ENCODE assay signal across 34 cellular contexts in genomic region chr14:66503532-66503931, GRCh38. TPM values are rescaled to one million over a fixed set of nuclear protein-coding genes. Genes with fewer than 3 reads are reported as not detected.
DNase-seq lines count a peak whose midpoint lies in the region; ATAC-seq, FAIRE-seq and TF ChIP-seq lines count a peak whose summit lies in the region.
"Had no signal": no experiment of that assay in that cellular context is flagged by ENCODE, and none has a peak within 500 bp of the region (broad histone marks: within the 10 kb centered on the region; RNA-seq: fewer than 3 reads in every experiment).

No MANE protein-coding gene starts in this region.

- no peak for FAIRE-seq in HepG2 (lab: Jason Lieb, UNC)
- FAIRE-seq: GM12892, GM19239, small intestine had no signal

- no peak for TF ChIP-seq POLR2A in HepG2 (IDR thresholded peaks at IDR 0.05; ENCODE audit: insufficient read depth in 1 of 2, low read depth in 2 of 2, low read length in 2 of 2)

- H3K4me3 ChIP-seq in liver (ENCODE audit: low read depth in 1 of 3, low read length in 3 of 3), result no peak overlapping the region
- H3K4me3 ChIP-seq in HepG2 (replicated peaks in 1 of 3; ENCODE audit: insufficient read depth in 1 of 3, low read depth in 2 of 3, low read length in 3 of 3), result no peak overlapping the region
- H3K4me3 ChIP-seq in adipocyte (ENCODE audit: low read length), result no peak overlapping the region
- no peak overlapping the region for H3K4me3 ChIP-seq in fibroblast of lung (replicated peaks in 1 of 4; ENCODE audit: control extremely low read depth in 1 of 4, insufficient read depth in 1 of 4, low read depth in 3 of 4, low read length in 4 of 4)
- H3K4me3 ChIP-seq: cardiac muscle cell, GM23248 had no signal

- TF ChIP-seq CTCF in liver (IDR thresholded peaks at IDR 0.05; ENCODE audit: low read depth, low read length, missing input control), result no peak
- TF ChIP-seq CTCF in HepG2 (CRISPR knock-in tag; IDR thresholded peaks at IDR 0.05), result no peak
- no peak for TF ChIP-seq CTCF in fibroblast of lung (conservative IDR thresholded peaks at IDR 0.05 in 1 of 2, IDR thresholded peaks at IDR 0.05 in 1 of 2; ENCODE audit: low read depth in 1 of 2, low read length in 2 of 2)
- TF ChIP-seq CTCF in progenitor cell of endocrine pancreas (IDR thresholded peaks at IDR 0.05; ENCODE audit: unreplicated experiment), result no peak

- H3K4me1 ChIP-seq in liver (ENCODE audit: control insufficient read depth in 4 of 4, insufficient read depth in 4 of 4, low read length in 3 of 4), result peaks cover 0 to 32% (median 9%) of the 10 kb centered on the region in 4 donors
- H3K4me1 ChIP-seq in HepG2 (ENCODE audit: insufficient read depth, low read length), result peaks cover 23% of the 10 kb centered on the region
- peaks cover 7% of the 10 kb centered on the region for H3K4me1 ChIP-seq in adipocyte (ENCODE audit: control insufficient read depth, insufficient read depth, low read length)
- H3K4me1 ChIP-seq in fibroblast of lung (ENCODE audit: control insufficient read depth, extremely low read depth, insufficient read depth, low read length), result no peaks in the 10 kb centered on the region

- H3K4me1 Mint-ChIP-seq in progenitor cell of endocrine pancreas (ENCODE audit: low read depth), result peaks cover 5% of the 10 kb centered on the region

- H3K9ac ChIP-seq in liver (ENCODE audit: low read depth in 1 of 2, low read length in 2 of 2) (no peak overlapping the region), HepG2 (ENCODE audit: insufficient read depth, low read depth, low read length) (no peak overlapping the region), adipocyte (ENCODE audit: low read length) (no peak overlapping the region), fibroblast of lung (ENCODE audit: insufficient read depth, low read length) (no peak overlapping the region)
- H3K9ac ChIP-seq: GM23248 had no signal

- no TSS peak for BruUV-seq in HepG2 (replicated peaks; lab: Mats Ljungman, UMichigan)

- peaks cover 5% of the 10 kb centered on the region for H3K27me3 Mint-ChIP-seq in progenitor cell of endocrine pancreas
- H3K27me3 Mint-ChIP-seq: activated naive CD8-positive, alpha-beta T cell treated with anti-CD3 and anti-CD28 coated beads for 36 hours; dendritic cell treated with granulocyte-macrophage colony-stimulating factor and Interleukin-4, amounts not matched to agents 40 ng/mL and 50 ng/mL, for 4 days; IgD-negative memory B cell had no signal

- intact Hi-C loops in HepG2 (cut with micrococcal nuclease; ENCODE audit: unreplicated experiment), result no loop called here

- H3K36me3 Mint-ChIP-seq in progenitor cell of endocrine pancreas (ENCODE audit: insufficient read depth), result no peaks in the 10 kb centered on the region
- H3K36me3 Mint-ChIP-seq: CD4-positive, CD25-positive, alpha-beta regulatory T cell had no signal

- H3K4me3 Mint-ChIP-seq in progenitor cell of endocrine pancreas (ENCODE audit: low read depth), result no peak overlapping the region
- H3K4me3 Mint-ChIP-seq: activated naive CD8-positive, alpha-beta T cell treated with anti-CD3 and anti-CD28 coated beads for 36 hours; activated T-helper 1 cell treated with anti-CD3 and anti-CD28 coated beads, Interleukin-12 subunit alpha, Interleukin-12 subunit beta, Interleukin-2, Interleukin-4 antibody, amounts not matched to agents 30 ng/mL and 10 ng/mL and 1 ng/mL, durations not matched to agents 14 hours and 24 hours and 36 hours; dendritic cell treated with granulocyte-macrophage colony-stimulating factor and Interleukin-4, amounts not matched to agents 40 ng/mL and 50 ng/mL, for 4 days had no signal

- H3K27ac Mint-ChIP-seq in progenitor cell of endocrine pancreas, result no peak overlapping the region
- H3K27ac Mint-ChIP-seq: activated naive CD8-positive, alpha-beta T cell treated with anti-CD3 and anti-CD28 coated beads for 36 hours; activated T-helper 1 cell treated with anti-CD3 and anti-CD28 coated beads, Interleukin-12 subunit alpha, Interleukin-12 subunit beta, Interleukin-2, Interleukin-4 antibody, amounts not matched to agents 30 ng/mL and 10 ng/mL and 1 ng/mL, durations not matched to agents 14 hours and 24 hours and 36 hours; dendritic cell treated with granulocyte-macrophage colony-stimulating factor and Interleukin-4, amounts not matched to agents 40 ng/mL and 50 ng/mL, for 4 days; IgD-negative memory B cell had no signal

- H3K36me3 ChIP-seq in liver (ENCODE audit: control insufficient read depth in 4 of 4, insufficient read depth in 3 of 4, low read depth in 1 of 4, low read length in 3 of 4), result no peaks in the 10 kb centered on the region
- H3K36me3 ChIP-seq in HepG2 (replicated peaks in 1 of 2; ENCODE audit: control insufficient read depth in 1 of 2, insufficient read depth in 2 of 2, low read length in 2 of 2), result no peaks in the 10 kb centered on the region
- H3K36me3 ChIP-seq in adipocyte (ENCODE audit: control insufficient read depth, insufficient read depth, low read length, severe bottlenecking), result no peaks in the 10 kb centered on the region
- no peaks in the 10 kb centered on the region for H3K36me3 ChIP-seq in fibroblast of lung (ENCODE audit: control insufficient read depth, insufficient read depth, low read length)
- H3K36me3 ChIP-seq: cardiac muscle cell had no signal

- POLR2A ChIA-PET in HepG2 (lab: Yijun Ruan, JAX), result no interaction called here

- no peak for TF ChIP-seq RAD21 in liver (IDR thresholded peaks at IDR 0.05)
- TF ChIP-seq RAD21 in HepG2 (CRISPR knock-in tag; IDR thresholded peaks at IDR 0.05), result no peak

- in situ Hi-C loops in HepG2 (cut with HindIII; ENCODE audit: extremely low pct_ligation_motif_present, low pct_unique_long_range_greater_than_20kb), result no loop called here

- H2AFZ ChIP-seq in HepG2 (ENCODE audit: low read length) (no peak overlapping the region), fibroblast of lung (ENCODE audit: low read length) (no peak overlapping the region)
- H2AFZ ChIP-seq: GM23248 had no signal

- DNase-seq in HepG2 (ENCODE audit: low spot score) (no peak), adipocyte (ENCODE audit: low read depth) (peak; percentile 21), fibroblast of lung (ENCODE audit: low read depth in 2 of 2) (peak; percentile 63 to 90), CD1c-positive myeloid dendritic cell (ENCODE audit: extremely low spot score) (no peak), ecto neural progenitor cell (ENCODE audit: low spot score) (no peak), progenitor cell of endocrine pancreas (ENCODE audit: low spot score, unreplicated experiment) (no peak)
- no peak for DNase-seq in activated CD8-positive, alpha-beta memory T cell treated with anti-CD3 and anti-CD28 coated beads, Interleukin-2, amount 50 U/mL, for 48 hours
- DNase-seq: activated naive CD8-positive, alpha-beta T cell treated with anti-CD3 and anti-CD28 coated beads for 36 hours; CD4-positive, CD25-positive, alpha-beta regulatory T cell; DMS53; GM23248; head of caudate nucleus; NCI-H146; NCI-H226; NK-92 treated with Interleukin-12 subunit alpha and Interleukin-12 subunit beta, amount 100 ng/mL, for 24 hours; small intestine; stimulated activated CD4-positive, alpha-beta T cell treated with anti-CD3 and anti-CD28 coated beads, Interleukin-2, amount 100 ng/mL, for 48 hours; stimulated activated naive CD4-positive, alpha-beta T cell treated with Interleukin-2 at 50 U/mL for 16 hours had no signal

- H3K27ac ChIP-seq in liver (ENCODE audit: low read depth in 1 of 2, low read length in 2 of 2) (no peak overlapping the region), HepG2 (ENCODE audit: extremely low read length, insufficient read depth, low read length) (no peak overlapping the region), fibroblast of lung (ENCODE audit: insufficient read depth, low read length) (no peak overlapping the region)
- H3K27ac ChIP-seq: cardiac muscle cell, GM23248, HL-60 had no signal

- CTCF ChIA-PET in HepG2 (lab: Yijun Ruan, JAX; ENCODE audit: low intra/inter-chr PET ratio, low total read pairs), result no interaction called here

- no peaks in the 10 kb centered on the region for H3K27me3 ChIP-seq in liver (ENCODE audit: control insufficient read depth in 4 of 4, insufficient read depth in 4 of 4, low read length in 3 of 4)
- H3K27me3 ChIP-seq in HepG2 (ENCODE audit: control insufficient read depth in 1 of 2, insufficient read depth in 2 of 2, low read length in 2 of 2), result no peaks in the 10 kb centered on the region; a peak in 1 of 5 replicates
- no peaks in the 10 kb centered on the region for H3K27me3 ChIP-seq in adipocyte (replicated peaks; ENCODE audit: control insufficient read depth, insufficient read depth, low read length)
- H3K27me3 ChIP-seq in fibroblast of lung (ENCODE audit: control insufficient read depth, insufficient read depth, low read length), result no peaks in the 10 kb centered on the region
- H3K27me3 ChIP-seq: cardiac muscle cell had no signal

- no peak for ATAC-seq in HepG2
- ATAC-seq: activated CD4-positive, CD25-positive, alpha-beta regulatory T cell treated with anti-CD3 and anti-CD28 coated beads, Interleukin-2, amount 50 U/mL, for 24 hours had no signal

- no peaks in the 10 kb centered on the region for H3K9me3 Mint-ChIP-seq in progenitor cell of endocrine pancreas (ENCODE audit: low read depth)
- H3K9me3 Mint-ChIP-seq: activated naive CD8-positive, alpha-beta T cell treated with anti-CD3 and anti-CD28 coated beads for 36 hours; activated T-helper 1 cell treated with anti-CD3 and anti-CD28 coated beads, Interleukin-12 subunit alpha, Interleukin-12 subunit beta, Interleukin-2, Interleukin-4 antibody, amounts not matched to agents 30 ng/mL and 10 ng/mL and 1 ng/mL, durations not matched to agents 14 hours and 24 hours and 36 hours; CD4-positive, CD25-positive, alpha-beta regulatory T cell; dendritic cell treated with granulocyte-macrophage colony-stimulating factor and Interleukin-4, amounts not matched to agents 40 ng/mL and 50 ng/mL, for 4 days; IgD-negative memory B cell had no signal

- WGBS in liver, result 24% methylated on average over 1 of the region's 1 CpG
- WGBS in HepG2 (ENCODE audit: low lambda C conversion rate), result 100% methylated on average over 1 of the region's 1 CpG

- TF ChIP-seq EP300 in HepG2 (IDR thresholded peaks at IDR 0.05; ENCODE audit: low read depth in 2 of 2, low read length in 2 of 2) (no peak), HepG2 (CRISPR knock-in tag; IDR thresholded peaks at IDR 0.05; ENCODE audit: borderline replicate concordance) (no peak)

- H3K9me3 ChIP-seq in liver (ENCODE audit: control insufficient read depth in 4 of 4, low read length in 3 of 4) (no peaks in the 10 kb centered on the region), HepG2 (ENCODE audit: low read length) (no peaks in the 10 kb centered on the region), adipocyte (ENCODE audit: control insufficient read depth, low read length) (no peaks in the 10 kb centered on the region), fibroblast of lung (ENCODE audit: control insufficient read depth, insufficient read depth, low read depth, low read length) (no peaks in the 10 kb centered on the region)

- H3K79me2 ChIP-seq in HepG2 (ENCODE audit: insufficient read depth, low read length) (peaks cover 2% of the 10 kb centered on the region), fibroblast of lung (ENCODE audit: control insufficient read depth, insufficient read depth, low read length) (no peaks in the 10 kb centered on the region)

- no peak overlapping the region for H3K4me2 ChIP-seq in HepG2 (ENCODE audit: low read depth, low read length)
- no peak overlapping the region for H3K4me2 ChIP-seq in fibroblast of lung (ENCODE audit: extremely low read depth, insufficient read depth, low read length)

- H4K20me1 ChIP-seq in HepG2 (ENCODE audit: insufficient read depth, low read length) (no peaks in the 10 kb centered on the region), fibroblast of lung (ENCODE audit: control insufficient read depth, extremely low read depth, insufficient read depth, low read length) (no peaks in the 10 kb centered on the region)

RNA-seq across cellular contexts. Expression of gene GPHN, which starts 4.4 kb away (rescaled TPM):
- total RNA-seq in liver (10 to 100 TPM; 18.4 to 76.4 TPM), HepG2 (2016; rRNA removed; fragmentation: Illumina TruSeq; extraction: Trizol) (19.2 and 37.7 TPM in 2 replicates), fibroblast of lung (9.8 and 13.9 TPM in 2 replicates), progenitor cell of endocrine pancreas (21.2 and 24.9 TPM in 2 replicates)
- polyA plus RNA-seq in liver (10 to 100 TPM; 29.2 to 65.5 TPM), HepG2 (2011; rRNA removed) (11.3 and 12.7 TPM in 2 replicates), fibroblast of lung (8.3 and 10.3 TPM in 2 replicates)
- 5.3 and 9.1 TPM in 2 replicates for total RNA-seq in HepG2 (2016; cell fraction: cytosol; rRNA removed; fragmentation: Illumina TruSeq; extraction: Trizol; ENCODE audit: low read depth)
- total RNA-seq in HepG2 (2016; cell fraction: insoluble cytoplasmic fraction; rRNA removed; fragmentation: Illumina TruSeq; extraction: Trizol), result 14.2 and 39.0 TPM in 2 replicates
- 15.9 and 19.0 TPM in 2 replicates for total RNA-seq in HepG2 (2016; cell fraction: membrane; rRNA removed; fragmentation: Illumina TruSeq; extraction: Trizol)
- total RNA-seq in HepG2 (2016; cell fraction: nucleus; rRNA removed; fragmentation: Illumina TruSeq; extraction: Trizol), result 32.3 and 33.7 TPM in 2 replicates
- 9.8 and 11.3 TPM in 2 replicates for polyA plus RNA-seq in HepG2 (2011; cell fraction: cytosol; rRNA removed)
- 13.6 TPM in 2 replicates for polyA plus RNA-seq in HepG2 (2011; cell fraction: nucleus; rRNA removed)
- polyA plus RNA-seq in HepG2 (2012), result 17.2 and 24.3 TPM in 2 replicates
- 3.1 and 3.8 TPM in 2 replicates for polyA plus RNA-seq in HepG2 (2016; cell fraction: cytosol; fragmentation: Illumina TruSeq; extraction: Trizol; ENCODE audit: low read depth)
- polyA plus RNA-seq in HepG2 (2016; cell fraction: insoluble cytoplasmic fraction; fragmentation: Illumina TruSeq; extraction: Trizol; ENCODE audit: low read depth), result 37.9 and 38.6 TPM in 2 replicates
- polyA plus RNA-seq in HepG2 (2016; cell fraction: membrane; fragmentation: Illumina TruSeq; extraction: Trizol; ENCODE audit: low read depth), result 7.9 TPM in 2 replicates
- polyA plus RNA-seq in HepG2 (2016; cell fraction: nucleus; fragmentation: Illumina TruSeq; extraction: Trizol; ENCODE audit: insufficient read depth, low read depth), result 23.8 and 34.5 TPM in 2 replicates
- polyA minus RNA-seq in HepG2 (2011; rRNA and poly(A)+ RNA removed; ENCODE audit: low replicate concordance), result 42.0 and 49.7 TPM in 2 replicates
- polyA minus RNA-seq in HepG2 (2011; cell fraction: cytosol; rRNA and poly(A)+ RNA removed), result 25.1 and 25.9 TPM in 2 replicates
- polyA minus RNA-seq in HepG2 (2011; cell fraction: nucleus; rRNA and poly(A)+ RNA removed), result 78.4 and 78.7 TPM in 2 replicates
- polyA plus RNA-seq in fibroblast of lung (2012), result 7.6 and 11.6 TPM in 2 replicates
- 30.5 and 69.2 TPM in 2 replicates for polyA minus RNA-seq in fibroblast of lung (ENCODE audit: low replicate concordance)

RNA-seq across cellular contexts. Expression of gene CCDC196, which starts 17.4 kb away (rescaled TPM):
- 1 to 10 TPM in 1 of 2 donors, not detected in 1; 5.4 TPM for total RNA-seq in liver
- polyA plus RNA-seq in liver, result 10 to 100 TPM in 1 of 2 donors, 1 to 10 TPM in 1; 5.7 to 11.4 TPM
- total RNA-seq in HepG2 (2016; rRNA removed; fragmentation: Illumina TruSeq; extraction: Trizol), result not detected in 2 replicates
- not detected in 2 replicates for total RNA-seq in HepG2 (2016; cell fraction: cytosol; rRNA removed; fragmentation: Illumina TruSeq; extraction: Trizol; ENCODE audit: low read depth)
- not detected in 2 replicates for total RNA-seq in HepG2 (2016; cell fraction: insoluble cytoplasmic fraction; rRNA removed; fragmentation: Illumina TruSeq; extraction: Trizol)
- not detected in 2 replicates for total RNA-seq in HepG2 (2016; cell fraction: membrane; rRNA removed; fragmentation: Illumina TruSeq; extraction: Trizol)
- total RNA-seq in HepG2 (2016; cell fraction: nucleus; rRNA removed; fragmentation: Illumina TruSeq; extraction: Trizol), result not detected in 2 replicates
- not detected in 2 replicates for polyA plus RNA-seq in HepG2 (2011; rRNA removed)
- polyA plus RNA-seq in HepG2 (2011; cell fraction: cytosol; rRNA removed), result not detected in 2 replicates
- not detected in 2 replicates for polyA plus RNA-seq in HepG2 (2011; cell fraction: nucleus; rRNA removed)
- not detected in 2 replicates for polyA plus RNA-seq in HepG2 (2012)
- not detected in 2 replicates for polyA plus RNA-seq in HepG2 (2016; cell fraction: cytosol; fragmentation: Illumina TruSeq; extraction: Trizol; ENCODE audit: low read depth)
- not detected in 2 replicates for polyA plus RNA-seq in HepG2 (2016; cell fraction: insoluble cytoplasmic fraction; fragmentation: Illumina TruSeq; extraction: Trizol; ENCODE audit: low read depth)
- polyA plus RNA-seq in HepG2 (2016; cell fraction: membrane; fragmentation: Illumina TruSeq; extraction: Trizol; ENCODE audit: low read depth), result not detected in 2 replicates
- not detected in 2 replicates for polyA plus RNA-seq in HepG2 (2016; cell fraction: nucleus; fragmentation: Illumina TruSeq; extraction: Trizol; ENCODE audit: insufficient read depth, low read depth)
- not detected in 2 replicates for polyA minus RNA-seq in HepG2 (2011; rRNA and poly(A)+ RNA removed; ENCODE audit: low replicate concordance)
- polyA minus RNA-seq in HepG2 (2011; cell fraction: cytosol; rRNA and poly(A)+ RNA removed), result not detected in 2 replicates
- not detected in 2 replicates for polyA minus RNA-seq in HepG2 (2011; cell fraction: nucleus; rRNA and poly(A)+ RNA removed)
- not detected in 2 replicates for total RNA-seq in fibroblast of lung
- not detected in 2 replicates for polyA plus RNA-seq in fibroblast of lung
- not detected in 2 replicates for polyA plus RNA-seq in fibroblast of lung (2012)
- polyA minus RNA-seq in fibroblast of lung (ENCODE audit: low replicate concordance), result not detected in 2 replicates
- not detected in 2 replicates for total RNA-seq in progenitor cell of endocrine pancreas
- total RNA-seq: activated CD8-positive, alpha-beta memory T cell treated with anti-CD3 and anti-CD28 coated beads for 36 hours; activated naive CD8-positive, alpha-beta T cell treated with anti-CD3 and anti-CD28 coated beads for 36 hours; activated T-helper 1 cell treated with anti-CD3 and anti-CD28 coated beads, Interleukin-12 subunit alpha, Interleukin-12 subunit beta, Interleukin-2, Interleukin-4 antibody, amounts not matched to agents 30 ng/mL and 10 ng/mL and 1 ng/mL, durations not matched to agents 14 hours and 24 hours and 36 hours; cardiac muscle cell; CD4-positive, CD25-positive, alpha-beta regulatory T cell; epithelial cell of proximal tubule; GM23248; lower leg skin; M059J; mucosa of gallbladder had no signal
- polyA plus RNA-seq: AG04450; CD4-positive, CD25-positive, alpha-beta regulatory T cell; GM23248; IgD-negative memory B cell; thymus had no signal

Comparison
In these comparisons a context has a peak if more than half of its experiments do, and no peak if none do; other contexts are left out.
1. DNase-seq: peak in adipocyte (single experiment) and fibroblast of lung (2 of 2); none in HepG2 (single experiment), activated CD8-positive, alpha-beta memory T cell treated with anti-CD3 and anti-CD28 coated beads, Interleukin-2, amount 50 U/mL, for 48 hours (single experiment), CD1c-positive myeloid dendritic cell (single experiment), ecto neural progenitor cell (single experiment) and progenitor cell of endocrine pancreas (single experiment).